Comparison of ENCODE assay signal across 1 cellular context in the genomic region with DNA sequence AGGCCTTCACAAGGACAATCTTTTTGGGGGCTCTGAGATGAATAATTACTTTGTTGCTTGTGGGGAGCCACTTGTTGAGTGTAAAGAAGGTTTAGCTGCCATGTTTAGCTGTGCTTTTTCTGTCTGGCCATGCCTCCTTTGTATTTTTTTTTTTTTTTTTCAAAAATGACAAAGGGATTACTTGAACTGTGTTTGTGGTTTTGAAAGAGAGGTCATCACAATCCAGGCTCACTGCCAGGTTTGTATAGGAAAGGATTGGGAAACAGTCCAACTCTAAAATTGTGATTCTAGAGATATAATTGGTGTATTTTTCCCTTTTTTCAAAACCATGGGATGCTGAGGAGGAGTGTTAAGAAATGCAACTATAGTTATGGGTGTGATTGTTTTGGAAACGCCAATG.
TF ChIP-seq lines count a peak whose summit lies in the region.

No MANE protein-coding gene starts in this region.

TF ChIP-seq in K562, 482 proteins besides CTCF, POLR2A, EP300 and RAD21 (continued from another document):
- TF ChIP-seq, protein P1, sequence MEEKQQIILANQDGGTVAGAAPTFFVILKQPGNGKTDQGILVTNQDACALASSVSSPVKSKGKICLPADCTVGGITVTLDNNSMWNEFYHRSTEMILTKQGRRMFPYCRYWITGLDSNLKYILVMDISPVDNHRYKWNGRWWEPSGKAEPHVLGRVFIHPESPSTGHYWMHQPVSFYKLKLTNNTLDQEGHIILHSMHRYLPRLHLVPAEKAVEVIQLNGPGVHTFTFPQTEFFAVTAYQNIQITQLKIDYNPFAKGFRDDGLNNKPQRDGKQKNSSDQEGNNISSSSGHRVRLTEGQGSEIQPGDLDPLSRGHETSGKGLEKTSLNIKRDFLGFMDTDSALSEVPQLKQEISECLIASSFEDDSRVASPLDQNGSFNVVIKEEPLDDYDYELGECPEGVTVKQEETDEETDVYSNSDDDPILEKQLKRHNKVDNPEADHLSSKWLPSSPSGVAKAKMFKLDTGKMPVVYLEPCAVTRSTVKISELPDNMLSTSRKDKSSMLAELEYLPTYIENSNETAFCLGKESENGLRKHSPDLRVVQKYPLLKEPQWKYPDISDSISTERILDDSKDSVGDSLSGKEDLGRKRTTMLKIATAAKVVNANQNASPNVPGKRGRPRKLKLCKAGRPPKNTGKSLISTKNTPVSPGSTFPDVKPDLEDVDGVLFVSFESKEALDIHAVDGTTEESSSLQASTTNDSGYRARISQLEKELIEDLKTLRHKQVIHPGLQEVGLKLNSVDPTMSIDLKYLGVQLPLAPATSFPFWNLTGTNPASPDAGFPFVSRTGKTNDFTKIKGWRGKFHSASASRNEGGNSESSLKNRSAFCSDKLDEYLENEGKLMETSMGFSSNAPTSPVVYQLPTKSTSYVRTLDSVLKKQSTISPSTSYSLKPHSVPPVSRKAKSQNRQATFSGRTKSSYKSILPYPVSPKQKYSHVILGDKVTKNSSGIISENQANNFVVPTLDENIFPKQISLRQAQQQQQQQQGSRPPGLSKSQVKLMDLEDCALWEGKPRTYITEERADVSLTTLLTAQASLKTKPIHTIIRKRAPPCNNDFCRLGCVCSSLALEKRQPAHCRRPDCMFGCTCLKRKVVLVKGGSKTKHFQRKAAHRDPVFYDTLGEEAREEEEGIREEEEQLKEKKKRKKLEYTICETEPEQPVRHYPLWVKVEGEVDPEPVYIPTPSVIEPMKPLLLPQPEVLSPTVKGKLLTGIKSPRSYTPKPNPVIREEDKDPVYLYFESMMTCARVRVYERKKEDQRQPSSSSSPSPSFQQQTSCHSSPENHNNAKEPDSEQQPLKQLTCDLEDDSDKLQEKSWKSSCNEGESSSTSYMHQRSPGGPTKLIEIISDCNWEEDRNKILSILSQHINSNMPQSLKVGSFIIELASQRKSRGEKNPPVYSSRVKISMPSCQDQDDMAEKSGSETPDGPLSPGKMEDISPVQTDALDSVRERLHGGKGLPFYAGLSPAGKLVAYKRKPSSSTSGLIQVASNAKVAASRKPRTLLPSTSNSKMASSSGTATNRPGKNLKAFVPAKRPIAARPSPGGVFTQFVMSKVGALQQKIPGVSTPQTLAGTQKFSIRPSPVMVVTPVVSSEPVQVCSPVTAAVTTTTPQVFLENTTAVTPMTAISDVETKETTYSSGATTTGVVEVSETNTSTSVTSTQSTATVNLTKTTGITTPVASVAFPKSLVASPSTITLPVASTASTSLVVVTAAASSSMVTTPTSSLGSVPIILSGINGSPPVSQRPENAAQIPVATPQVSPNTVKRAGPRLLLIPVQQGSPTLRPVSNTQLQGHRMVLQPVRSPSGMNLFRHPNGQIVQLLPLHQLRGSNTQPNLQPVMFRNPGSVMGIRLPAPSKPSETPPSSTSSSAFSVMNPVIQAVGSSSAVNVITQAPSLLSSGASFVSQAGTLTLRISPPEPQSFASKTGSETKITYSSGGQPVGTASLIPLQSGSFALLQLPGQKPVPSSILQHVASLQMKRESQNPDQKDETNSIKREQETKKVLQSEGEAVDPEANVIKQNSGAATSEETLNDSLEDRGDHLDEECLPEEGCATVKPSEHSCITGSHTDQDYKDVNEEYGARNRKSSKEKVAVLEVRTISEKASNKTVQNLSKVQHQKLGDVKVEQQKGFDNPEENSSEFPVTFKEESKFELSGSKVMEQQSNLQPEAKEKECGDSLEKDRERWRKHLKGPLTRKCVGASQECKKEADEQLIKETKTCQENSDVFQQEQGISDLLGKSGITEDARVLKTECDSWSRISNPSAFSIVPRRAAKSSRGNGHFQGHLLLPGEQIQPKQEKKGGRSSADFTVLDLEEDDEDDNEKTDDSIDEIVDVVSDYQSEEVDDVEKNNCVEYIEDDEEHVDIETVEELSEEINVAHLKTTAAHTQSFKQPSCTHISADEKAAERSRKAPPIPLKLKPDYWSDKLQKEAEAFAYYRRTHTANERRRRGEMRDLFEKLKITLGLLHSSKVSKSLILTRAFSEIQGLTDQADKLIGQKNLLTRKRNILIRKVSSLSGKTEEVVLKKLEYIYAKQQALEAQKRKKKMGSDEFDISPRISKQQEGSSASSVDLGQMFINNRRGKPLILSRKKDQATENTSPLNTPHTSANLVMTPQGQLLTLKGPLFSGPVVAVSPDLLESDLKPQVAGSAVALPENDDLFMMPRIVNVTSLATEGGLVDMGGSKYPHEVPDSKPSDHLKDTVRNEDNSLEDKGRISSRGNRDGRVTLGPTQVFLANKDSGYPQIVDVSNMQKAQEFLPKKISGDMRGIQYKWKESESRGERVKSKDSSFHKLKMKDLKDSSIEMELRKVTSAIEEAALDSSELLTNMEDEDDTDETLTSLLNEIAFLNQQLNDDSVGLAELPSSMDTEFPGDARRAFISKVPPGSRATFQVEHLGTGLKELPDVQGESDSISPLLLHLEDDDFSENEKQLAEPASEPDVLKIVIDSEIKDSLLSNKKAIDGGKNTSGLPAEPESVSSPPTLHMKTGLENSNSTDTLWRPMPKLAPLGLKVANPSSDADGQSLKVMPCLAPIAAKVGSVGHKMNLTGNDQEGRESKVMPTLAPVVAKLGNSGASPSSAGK (IDR thresholded peaks at IDR 0.05), result no peak
- TF ChIP-seq, protein P2, sequence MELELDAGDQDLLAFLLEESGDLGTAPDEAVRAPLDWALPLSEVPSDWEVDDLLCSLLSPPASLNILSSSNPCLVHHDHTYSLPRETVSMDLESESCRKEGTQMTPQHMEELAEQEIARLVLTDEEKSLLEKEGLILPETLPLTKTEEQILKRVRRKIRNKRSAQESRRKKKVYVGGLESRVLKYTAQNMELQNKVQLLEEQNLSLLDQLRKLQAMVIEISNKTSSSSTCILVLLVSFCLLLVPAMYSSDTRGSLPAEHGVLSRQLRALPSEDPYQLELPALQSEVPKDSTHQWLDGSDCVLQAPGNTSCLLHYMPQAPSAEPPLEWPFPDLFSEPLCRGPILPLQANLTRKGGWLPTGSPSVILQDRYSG (tag; conservative IDR thresholded peaks at IDR 0.05; ENCODE audit: low read depth), result no peak
- TF ChIP-seq GATAD2A (IDR thresholded peaks at IDR 0.05) (no peak), FOXM1 (IDR thresholded peaks at IDR 0.05; ENCODE audit: low read depth) (no peak), FOXM1 (CRISPR knock-in tag; IDR thresholded peaks at IDR 0.05; ENCODE audit: low read depth) (no peak), SOX6 (IDR thresholded peaks at IDR 0.05) (peak; percentile 45; the same call in 1 of the 2 replicates), PML (IDR thresholded peaks at IDR 0.05; ENCODE audit: low read length) (no peak), LCOR (CRISPR knock-in tag; IDR thresholded peaks at IDR 0.05) (no peak), ZNF384 (IDR thresholded peaks at IDR 0.05; ENCODE audit: low read depth, low read length) (0 out of 2 replicates have a peak, but pooled peaks have one; percentile 41), NFYB (IDR thresholded peaks at IDR 0.05; ENCODE audit: extremely low read depth, insufficient read length) (no peak), SAFB (IDR thresholded peaks at IDR 0.05; ENCODE audit: borderline replicate concordance, low read depth, low read length) (no peak), KAT7 (CRISPR knock-in tag; IDR thresholded peaks at IDR 0.05; ENCODE audit: borderline replicate concordance) (no peak), NFIC (IDR thresholded peaks at IDR 0.05) (peak; percentile 21; the same call in 1 of the 2 replicates), PTBP1 (IDR thresholded peaks at IDR 0.05; ENCODE audit: low read depth, low read length) (no peak), NFATC3 (IDR thresholded peaks at IDR 0.05) (no peak), MYC (IDR thresholded peaks at IDR 0.05; ENCODE audit: low read depth, low read length) (no peak), MYC (CRISPR knock-in tag; IDR thresholded peaks at IDR 0.05; ENCODE audit: borderline replicate concordance, low read depth) (no peak), ZC3H11A (IDR thresholded peaks at IDR 0.05; ENCODE audit: low read depth, low read length) (no peak), POLR2AphosphoS2 (IDR thresholded peaks at IDR 0.05; ENCODE audit: low read length) (no peak), CTBP1 (IDR thresholded peaks at IDR 0.05; ENCODE audit: borderline replicate concordance) (no peak), ZNF197 (CRISPR knock-in tag; IDR thresholded peaks at IDR 0.05; ENCODE audit: low read depth) (no peak)
- TF ChIP-seq, protein P3, sequence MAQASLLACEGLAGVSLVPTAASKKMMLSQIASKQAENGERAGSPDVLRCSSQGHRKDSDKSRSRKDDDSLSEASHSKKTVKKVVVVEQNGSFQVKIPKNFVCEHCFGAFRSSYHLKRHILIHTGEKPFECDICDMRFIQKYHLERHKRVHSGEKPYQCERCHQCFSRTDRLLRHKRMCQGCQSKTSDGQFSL (CRISPR knock-in tag; IDR thresholded peaks at IDR 0.05), result no peak
- TF ChIP-seq, protein P3 (tag; IDR thresholded peaks at IDR 0.05), result no peak
